8 cellular contexts compared by ENCODE assay signal in genomic region chr16:10942352-10943297, GRCh38. TPM values are rescaled to one million over a fixed set of nuclear protein-coding genes. Genes with fewer than 3 reads are reported as not detected.
A peak's percentile ranks its signal among the peaks of the same experiment; 100 is the strongest.
DNase-seq lines count a peak whose midpoint lies in the region; ATAC-seq and TF ChIP-seq lines count a peak whose summit lies in the region.

TSS of gene DEXI (minus strand) at chr16:10942468. CDS start at chr16:10942005, 463 bp downstream.

- H3K4me1 Mint-ChIP-seq in T-cell (peaks cover 76 to 80% (median 78%) of the 10 kb centered on the region in 3 donors), progenitor cell of endocrine pancreas (ENCODE audit: low read depth) (peaks cover 36% of the 10 kb centered on the region)

- H3K27me3 Mint-ChIP-seq in T-cell = no peaks in the 10 kb centered on the region
- H3K27me3 Mint-ChIP-seq in progenitor cell of endocrine pancreas = no peaks in the 10 kb centered on the region

- peak within 1 kb of the TSS; percentile 86 to 94 (median 91) for H3K4me3 Mint-ChIP-seq in T-cell
- H3K4me3 Mint-ChIP-seq in progenitor cell of endocrine pancreas (ENCODE audit: low read depth) = peak within 1 kb of the TSS; percentile 84

- H3K4me3 ChIP-seq in GM12864 (ENCODE audit: low read depth, low read length) (peak within 1 kb of the TSS; percentile 88), heart left ventricle (peak within 1 kb of the TSS; percentile 58 to 99 (median 84))

- no peaks in the 10 kb centered on the region for H3K9me3 ChIP-seq in heart left ventricle

- no peak for TF ChIP-seq CTCF in GM12864 (IDR thresholded peaks at IDR 0.05; ENCODE audit: low read depth, low read length, missing control alignments)
- TF ChIP-seq CTCF in heart left ventricle (IDR thresholded peaks at IDR 0.05) = peak in 11 of 12 donors; percentile 26 to 58 (median 44)
- TF ChIP-seq CTCF in progenitor cell of endocrine pancreas (IDR thresholded peaks at IDR 0.05; ENCODE audit: unreplicated experiment) = peak; percentile 26

- no peak within 1 kb of the TSS for H3K27ac ChIP-seq in adipose tissue (ENCODE audit: low read depth, low read length)
- H3K27ac ChIP-seq in heart left ventricle = peak within 1 kb of the TSS; percentile 70 to 96 (median 90)

- POLR2A ChIA-PET in T-cell (lab: Charles Lee) = interaction anchor here (0.6 to 1.0 kb wide), 2 partner anchors 313 to 524 kb away, joined by 3 read pairs; partner anchors contain the start of gene SOCS1 (in 1 of the 2)

- H3K36me3 ChIP-seq in heart left ventricle = peaks cover 0 to 3% (median 0%) of the 10 kb centered on the region in 9 donors

- H3K36me3 Mint-ChIP-seq in T-cell (no peaks in the 10 kb centered on the region), progenitor cell of endocrine pancreas (ENCODE audit: insufficient read depth) (peaks cover 2% of the 10 kb centered on the region)

- peak; percentile 4 to 82 for TF ChIP-seq POLR2A in heart left ventricle (IDR thresholded peaks at IDR 0.05)

- WGBS in adipose tissue, 3 donors = 11 to 12% (median 11%) methylated on average over 58 to 60 of the region's 60 CpGs
- WGBS in heart left ventricle, 4 donors = 13 to 35% (median 14%) methylated on average over 23 to 60 of the region's 60 CpGs

- ATAC-seq in HG02642 (IDR thresholded peaks at IDR 0.05; ENCODE audit: poor library complexity, unreplicated experiment) (peak; percentile 70), T-cell (replicated peaks in 1 of 4) (peak; percentile 83 to 85 (median 84)), heart left ventricle (peak; percentile 24 to 77 (median 76))

- no peaks in the 10 kb centered on the region for H3K27me3 ChIP-seq in heart left ventricle

- CTCF ChIA-PET in T-cell (lab: Charles Lee) = interaction anchor here in 1 of 2 donors (0.5 to 1.3 kb wide), 7 partner anchors 13 to 1125 kb away, joined by 3 to 6 read pairs (median 3); partner anchors contain the start of gene SOCS1

- intact Hi-C loops in heart left ventricle (cut with DNase I) = loop anchor here in 2 of 10 donors (2.0 to 5.0 kb wide), 2 partner anchors 202 to 855 kb away; partner anchors contain the start of gene ZC3H7A (in 1 of the 2)

- peak; percentile 63 for DNase-seq in GM12864 (ENCODE audit: low read depth)
- DNase-seq in NCI-H128 (lab: John Stamatoyannopoulos, UW; ENCODE audit: unreplicated experiment) = peak; percentile 75
- DNase-seq in T-cell = peak; percentile 85 to 96 (median 92)
- DNase-seq in heart left ventricle = peak; percentile 96 to 98 (median 97)
- DNase-seq in progenitor cell of endocrine pancreas (ENCODE audit: low spot score, unreplicated experiment) = peak; percentile 93
- peak; percentile 96 for DNase-seq in ureter (ENCODE audit: low spot score)

- H3K4me1 ChIP-seq in heart left ventricle = peaks cover 17 to 81% (median 64%) of the 10 kb centered on the region in 12 donors

- no peaks in the 10 kb centered on the region for H3K9me3 Mint-ChIP-seq in T-cell
- no peaks in the 10 kb centered on the region for H3K9me3 Mint-ChIP-seq in progenitor cell of endocrine pancreas (ENCODE audit: low read depth)

- H3K27ac Mint-ChIP-seq in T-cell (peak within 1 kb of the TSS; percentile 55 to 85), progenitor cell of endocrine pancreas (peak within 1 kb of the TSS; percentile 24)

RNA-seq across cellular contexts. Expression of gene DEXI, which starts in this region (rescaled TPM):
- total RNA-seq in T-cell = 10 to 100 TPM; 12.2 to 39.8 (median 34.1) TPM
- 10 to 100 TPM; 26.2 to 45.1 (median 44.9) TPM for polyA plus RNA-seq in adipose tissue
- 100 to 1,000 TPM in 3 of 9 donors, 10 to 100 TPM in 6; 57.2 to 141 (median 82.4) TPM for total RNA-seq in heart left ventricle
- 100 to 1,000 TPM in 1 of 2 donors, 10 to 100 TPM in 1; 99.9 to 119 TPM for polyA plus RNA-seq in heart left ventricle
- 31.2 and 32.3 TPM in 2 replicates for total RNA-seq in progenitor cell of endocrine pancreas
- total RNA-seq in ureter = 33.9 TPM
